23 cellular contexts compared by ENCODE assay signal in the genomic region with DNA sequence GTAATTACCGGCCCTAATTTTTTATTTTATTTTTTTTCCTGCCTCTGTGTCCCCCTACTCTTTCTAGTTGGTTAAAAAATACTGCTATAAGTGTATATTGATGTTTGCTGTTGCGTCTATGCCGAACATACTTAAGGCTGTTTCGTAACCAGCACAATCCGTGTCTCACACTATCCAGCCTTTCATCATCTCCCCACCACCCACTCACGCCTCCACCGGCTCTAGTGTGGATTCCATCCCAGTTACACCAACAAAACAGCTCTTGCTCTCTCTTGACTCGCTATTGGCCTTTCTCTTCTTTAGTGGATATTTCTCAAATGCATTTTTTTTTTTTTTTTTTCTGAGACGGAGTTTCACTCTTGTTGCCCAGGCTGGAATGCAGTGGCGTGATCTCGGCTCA.
DNase-seq lines count a peak whose midpoint lies in the region; ATAC-seq and TF ChIP-seq lines count a peak whose summit lies in the region.
"Had no signal": no experiment of that assay in that cellular context is flagged by ENCODE, and none has a peak within 500 bp of the region (broad histone marks: within the 10 kb centered on the region; RNA-seq: fewer than 3 reads in every experiment).

No MANE protein-coding gene starts in this region.

- POLR2A ChIA-PET in activated CD4-positive, alpha-beta T cell treated with anti-CD3 and anti-CD28 coated beads for 36 hours (lab: Charles Lee) = no interaction called here

- intact Hi-C loops in cardiac septum (cut with DNase I) (no loop called here), heart left ventricle (cut with DNase I) (no loop called here), dorsolateral prefrontal cortex (cut with DNase I) (no loop called here)
- intact Hi-C loops in activated CD4-positive, alpha-beta T cell treated with anti-CD3 and anti-CD28 coated beads for 36 hours (cut with DNase I, micrococcal nuclease) = no loop called here

- no peak overlapping the region for H2AFZ ChIP-seq in neural progenitor cell (replicated peaks)

- peaks cover 3% of the 10 kb centered on the region for H3K27me3 Mint-ChIP-seq in neural progenitor cell (ENCODE audit: insufficient read depth, low read depth)
- H3K27me3 Mint-ChIP-seq in activated CD4-positive, alpha-beta T cell treated with anti-CD3 and anti-CD28 coated beads for 36 hours = no peaks in the 10 kb centered on the region
- H3K27me3 Mint-ChIP-seq: stimulated activated naive CD8-positive, alpha-beta T cell treated with anti-CD3 and anti-CD28 coated beads, Interleukin-15, amount 100 ng/mL, for 72 hours had no signal

- no peaks in the 10 kb centered on the region for H3K9me3 ChIP-seq in heart left ventricle
- H3K9me3 ChIP-seq in neural progenitor cell (ENCODE audit: low read depth) = no peaks in the 10 kb centered on the region
- no peaks in the 10 kb centered on the region for H3K9me3 ChIP-seq in MG63
- H3K9me3 ChIP-seq: BLaER1, SK-N-SH, tibial nerve had no signal

- H3K9me3 Mint-ChIP-seq in neural progenitor cell = peaks cover 1% of the 10 kb centered on the region
- no peaks in the 10 kb centered on the region for H3K9me3 Mint-ChIP-seq in activated CD4-positive, alpha-beta T cell treated with anti-CD3 and anti-CD28 coated beads for 36 hours (ENCODE audit: low read depth)
- H3K9me3 Mint-ChIP-seq: activated T-helper 2 cell treated with anti-CD3 and anti-CD28 coated beads, Interferon-gamma antibody, Interleukin-2, Interleukin-4, amounts not matched to agents 10 μg/mL and 5 μg/mL and 100 μg/mL, durations not matched to agents 14 hours and 24 hours and 36 hours; stimulated activated naive CD8-positive, alpha-beta T cell treated with anti-CD3 and anti-CD28 coated beads, Interleukin-15, amount 100 ng/mL, for 72 hours had no signal

- H3K27ac Mint-ChIP-seq in neural progenitor cell = peak overlapping the region; percentile 22
- no peak overlapping the region for H3K27ac Mint-ChIP-seq in activated CD4-positive, alpha-beta T cell treated with anti-CD3 and anti-CD28 coated beads for 36 hours
- H3K27ac Mint-ChIP-seq: activated naive CD8-positive, alpha-beta T cell treated with anti-CD3 and anti-CD28 coated beads, Interleukin-2, amount 10 ng/mL, durations not matched to agents 7 days and 5 days; activated T-helper 2 cell treated with anti-CD3 and anti-CD28 coated beads, Interferon-gamma antibody, Interleukin-2, Interleukin-4, amounts not matched to agents 10 μg/mL and 5 μg/mL and 100 μg/mL, durations not matched to agents 14 hours and 24 hours and 36 hours had no signal

- DNase-seq in cardiac septum (ENCODE audit: low spot score) (peak; percentile 1), heart left ventricle (no peak), dorsolateral prefrontal cortex (peak in 6 of 10 donors; percentile 30 to 63 (median 42)), neural progenitor cell (ENCODE audit: low spot score) (no peak), MG63 (no peak), NCI-H345 (lab: John Stamatoyannopoulos, UW) (no peak), erythroblast (lab: John Stamatoyannopoulos, UW) (no peak)
- no peak for DNase-seq in activated CD4-positive, alpha-beta T cell treated with anti-CD3 and anti-CD28 coated beads for 36 hours
- DNase-seq: activated CD4-positive, alpha-beta T cell treated with anti-CD3 and anti-CD28 coated beads, Interleukin-2, amount 50 U/mL, for 4 hours; activated CD8-positive, alpha-beta memory T cell treated with anti-CD3 and anti-CD28 coated beads, Interleukin-2, amount 50 U/mL, for 4 hours; activated naive CD8-positive, alpha-beta T cell treated with anti-CD3 and anti-CD28 coated beads, Interleukin-2, amount 10 ng/mL, durations not matched to agents 7 days and 5 days; NCI-H1436; NCI-H526; retina; RPMI8226; SK-N-SH; stimulated activated CD4-positive, alpha-beta T cell treated with anti-CD3 and anti-CD28 coated beads, Interleukin-12 subunit alpha, Interleukin-12 subunit beta, amount 100 ng/mL, for 4 hours; stimulated activated naive CD8-positive, alpha-beta T cell treated with anti-CD3 and anti-CD28 coated beads, Interleukin-15, amount 100 ng/mL, for 72 hours; T-helper 2 cell; WERI-Rb-1 had no signal

- no peaks in the 10 kb centered on the region for H4K20me1 ChIP-seq in neural progenitor cell (ENCODE audit: low read depth)
- H4K20me1 ChIP-seq: BLaER1 had no signal

- H3K27ac ChIP-seq in heart left ventricle = no peak overlapping the region
- no peak overlapping the region for H3K27ac ChIP-seq in dorsolateral prefrontal cortex
- no peak overlapping the region for H3K27ac ChIP-seq in neural progenitor cell
- H3K27ac ChIP-seq: BLaER1, tibial nerve, WERI-Rb-1 had no signal

- no peaks in the 10 kb centered on the region for H3K36me3 Mint-ChIP-seq in neural progenitor cell
- no peaks in the 10 kb centered on the region for H3K36me3 Mint-ChIP-seq in activated CD4-positive, alpha-beta T cell treated with anti-CD3 and anti-CD28 coated beads for 36 hours (ENCODE audit: low read depth)
- H3K36me3 Mint-ChIP-seq: activated naive CD8-positive, alpha-beta T cell treated with anti-CD3 and anti-CD28 coated beads, Interleukin-2, amount 10 ng/mL, durations not matched to agents 7 days and 5 days had no signal

- CTCF ChIA-PET in activated CD4-positive, alpha-beta T cell treated with anti-CD3 and anti-CD28 coated beads for 36 hours (lab: Charles Lee) = interaction anchor here (0.6 kb wide), 1 partner anchor 517 kb away, joined by 3 read pairs; no protein-coding TSS in a partner anchor

- H3K27me3 ChIP-seq in heart left ventricle = no peaks in the 10 kb centered on the region
- H3K27me3 ChIP-seq in dorsolateral prefrontal cortex = no peaks in the 10 kb centered on the region
- H3K27me3 ChIP-seq in neural progenitor cell = no peaks in the 10 kb centered on the region
- H3K27me3 ChIP-seq in MG63 = no peaks in the 10 kb centered on the region
- H3K27me3 ChIP-seq: BLaER1, tibial nerve had no signal

- no peak for TF ChIP-seq POLR2A in heart left ventricle (IDR thresholded peaks at IDR 0.05)
- TF ChIP-seq POLR2A in erythroblast (IDR thresholded peaks at IDR 0.05; ENCODE audit: low read length) = no peak

- H3K36me3 ChIP-seq in heart left ventricle (no peaks in the 10 kb centered on the region), neural progenitor cell (no peaks in the 10 kb centered on the region), MG63 (no peaks in the 10 kb centered on the region)
- H3K36me3 ChIP-seq: BLaER1, tibial nerve, WERI-Rb-1 had no signal

- no peaks in the 10 kb centered on the region for H3F3A ChIP-seq in neural progenitor cell (ENCODE audit: low read depth)

- WGBS in heart left ventricle, 4 donors = 88 to 91% (median 88%) methylated on average over 11 of the region's 11 CpGs

- H3K4me1 Mint-ChIP-seq in neural progenitor cell = no peaks in the 10 kb centered on the region
- no peaks in the 10 kb centered on the region for H3K4me1 Mint-ChIP-seq in activated CD4-positive, alpha-beta T cell treated with anti-CD3 and anti-CD28 coated beads for 36 hours
- H3K4me1 Mint-ChIP-seq: activated naive CD8-positive, alpha-beta T cell treated with anti-CD3 and anti-CD28 coated beads, Interleukin-2, amount 10 ng/mL, durations not matched to agents 7 days and 5 days; stimulated activated naive CD8-positive, alpha-beta T cell treated with anti-CD3 and anti-CD28 coated beads, Interleukin-15, amount 100 ng/mL, for 72 hours had no signal

- no peak overlapping the region for H3K4me3 Mint-ChIP-seq in neural progenitor cell
- H3K4me3 Mint-ChIP-seq in activated CD4-positive, alpha-beta T cell treated with anti-CD3 and anti-CD28 coated beads for 36 hours = no peak overlapping the region
- H3K4me3 Mint-ChIP-seq: activated naive CD8-positive, alpha-beta T cell treated with anti-CD3 and anti-CD28 coated beads, Interleukin-2, amount 10 ng/mL, durations not matched to agents 7 days and 5 days; stimulated activated naive CD8-positive, alpha-beta T cell treated with anti-CD3 and anti-CD28 coated beads, Interleukin-15, amount 100 ng/mL, for 72 hours had no signal

- H3K9ac ChIP-seq in neural progenitor cell = no peak overlapping the region
- H3K9ac ChIP-seq: BLaER1, SK-N-SH had no signal

- H3K4me2 ChIP-seq in neural progenitor cell = no peak overlapping the region
- H3K4me2 ChIP-seq: BLaER1, SK-N-SH had no signal

- H3K4me1 ChIP-seq in heart left ventricle (no peaks in the 10 kb centered on the region), neural progenitor cell (no peaks in the 10 kb centered on the region)
- H3K4me1 ChIP-seq: tibial nerve had no signal

- TF ChIP-seq CTCF in heart left ventricle (IDR thresholded peaks at IDR 0.05) (no peak), dorsolateral prefrontal cortex (IDR thresholded peaks at IDR 0.05 in 54 of 56, conservative IDR thresholded peaks at IDR 0.05 in 2 of 56; ENCODE audit: low read depth in 1 of 56, partially characterized antibody in 56 of 56) (no peak), neural progenitor cell (IDR thresholded peaks at IDR 0.05) (no peak)

- H3K79me2 ChIP-seq in neural progenitor cell (ENCODE audit: low read depth) = no peaks in the 10 kb centered on the region

- ATAC-seq in heart left ventricle = no peak
- ATAC-seq in activated CD4-positive, alpha-beta T cell treated with anti-CD3 and anti-CD28 coated beads for 36 hours = no peak
- ATAC-seq: stimulated activated naive CD8-positive, alpha-beta T cell treated with anti-CD3 and anti-CD28 coated beads, Interleukin-15, amount 100 ng/mL, for 72 hours had no signal

- H3K4me3 ChIP-seq in heart left ventricle = no peak overlapping the region
- no peak overlapping the region for H3K4me3 ChIP-seq in dorsolateral prefrontal cortex
- H3K4me3 ChIP-seq in neural progenitor cell = no peak overlapping the region
- no peak overlapping the region for H3K4me3 ChIP-seq in MG63
- H3K4me3 ChIP-seq: BLaER1, tibial nerve had no signal

Comparison
In these comparisons a context has a peak if more than half of its experiments do, and no peak if none do; other contexts are left out.
1. DNase-seq: peak in cardiac septum (single experiment) and dorsolateral prefrontal cortex (6 of 10); none in heart left ventricle (0 of 5), neural progenitor cell (single experiment), MG63 (single experiment), NCI-H345 (single experiment), activated CD4-positive, alpha-beta T cell treated with anti-CD3 and anti-CD28 coated beads for 36 hours (single experiment) and erythroblast (0 of 2).